In the genomic region with DNA sequence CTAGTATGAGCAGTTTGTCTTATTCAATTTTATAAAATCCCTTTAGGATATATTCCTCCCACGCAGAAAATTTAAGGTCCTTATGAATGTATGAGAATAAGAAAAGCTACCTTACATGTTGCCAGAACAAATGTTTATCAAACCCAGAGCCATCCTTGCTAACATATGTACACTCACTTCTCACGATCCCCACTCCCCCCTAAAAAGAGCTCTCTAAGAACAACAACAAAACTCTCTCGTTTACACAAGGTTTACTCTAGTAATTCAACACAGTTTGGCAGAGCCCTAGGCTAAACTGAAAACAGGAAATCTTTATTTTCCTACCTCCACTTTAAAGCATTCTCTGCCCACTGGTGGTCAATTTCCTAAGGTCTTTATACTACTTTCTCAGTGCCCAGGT, we compare ENCODE assay signal across 1 cellular context.
TF ChIP-seq lines count a peak whose summit lies in the region.

No MANE protein-coding gene starts in this region.

TF ChIP-seq in HepG2, 621 proteins besides CTCF, POLR2A, EP300 and RAD21:
- TF ChIP-seq, protein P1, sequence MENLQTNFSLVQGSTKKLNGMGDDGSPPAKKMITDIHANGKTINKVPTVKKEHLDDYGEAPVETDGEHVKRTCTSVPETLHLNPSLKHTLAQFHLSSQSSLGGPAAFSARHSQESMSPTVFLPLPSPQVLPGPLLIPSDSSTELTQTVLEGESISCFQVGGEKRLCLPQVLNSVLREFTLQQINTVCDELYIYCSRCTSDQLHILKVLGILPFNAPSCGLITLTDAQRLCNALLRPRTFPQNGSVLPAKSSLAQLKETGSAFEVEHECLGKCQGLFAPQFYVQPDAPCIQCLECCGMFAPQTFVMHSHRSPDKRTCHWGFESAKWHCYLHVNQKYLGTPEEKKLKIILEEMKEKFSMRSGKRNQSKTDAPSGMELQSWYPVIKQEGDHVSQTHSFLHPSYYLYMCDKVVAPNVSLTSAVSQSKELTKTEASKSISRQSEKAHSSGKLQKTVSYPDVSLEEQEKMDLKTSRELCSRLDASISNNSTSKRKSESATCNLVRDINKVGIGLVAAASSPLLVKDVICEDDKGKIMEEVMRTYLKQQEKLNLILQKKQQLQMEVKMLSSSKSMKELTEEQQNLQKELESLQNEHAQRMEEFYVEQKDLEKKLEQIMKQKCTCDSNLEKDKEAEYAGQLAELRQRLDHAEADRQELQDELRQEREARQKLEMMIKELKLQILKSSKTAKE (CRISPR knock-in tag; IDR thresholded peaks at IDR 0.05; ENCODE audit: borderline replicate concordance) = no peak
- TF ChIP-seq GTF2F1 (IDR thresholded peaks at IDR 0.05; ENCODE audit: low read length) = no peak
